In the genomic region with DNA sequence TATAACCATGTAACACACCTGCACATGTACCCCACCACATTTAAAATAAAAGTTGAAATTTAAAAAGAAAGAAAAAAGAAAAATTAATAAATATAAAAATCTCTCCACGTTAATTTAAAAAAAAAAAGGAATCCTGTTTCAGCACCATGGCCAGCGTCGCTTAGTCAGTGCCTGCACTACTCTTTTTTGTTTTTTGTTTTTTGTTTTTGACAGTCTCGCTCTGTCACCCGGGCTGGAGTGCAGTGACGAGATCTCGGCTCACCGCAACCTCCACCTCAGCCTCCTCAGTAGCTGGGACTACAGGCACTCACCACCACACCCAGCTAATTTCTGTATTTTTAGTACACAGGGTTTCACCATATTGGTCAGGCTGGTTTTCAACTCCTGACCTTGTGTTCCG, we compare ENCODE assay signal across 1 cellular context.
TF ChIP-seq lines count a peak whose summit lies in the region.

No MANE protein-coding gene starts in this region.

TF ChIP-seq in K562, 482 proteins besides CTCF, POLR2A, EP300 and RAD21 (continued from another document):
- TF ChIP-seq, protein P1, sequence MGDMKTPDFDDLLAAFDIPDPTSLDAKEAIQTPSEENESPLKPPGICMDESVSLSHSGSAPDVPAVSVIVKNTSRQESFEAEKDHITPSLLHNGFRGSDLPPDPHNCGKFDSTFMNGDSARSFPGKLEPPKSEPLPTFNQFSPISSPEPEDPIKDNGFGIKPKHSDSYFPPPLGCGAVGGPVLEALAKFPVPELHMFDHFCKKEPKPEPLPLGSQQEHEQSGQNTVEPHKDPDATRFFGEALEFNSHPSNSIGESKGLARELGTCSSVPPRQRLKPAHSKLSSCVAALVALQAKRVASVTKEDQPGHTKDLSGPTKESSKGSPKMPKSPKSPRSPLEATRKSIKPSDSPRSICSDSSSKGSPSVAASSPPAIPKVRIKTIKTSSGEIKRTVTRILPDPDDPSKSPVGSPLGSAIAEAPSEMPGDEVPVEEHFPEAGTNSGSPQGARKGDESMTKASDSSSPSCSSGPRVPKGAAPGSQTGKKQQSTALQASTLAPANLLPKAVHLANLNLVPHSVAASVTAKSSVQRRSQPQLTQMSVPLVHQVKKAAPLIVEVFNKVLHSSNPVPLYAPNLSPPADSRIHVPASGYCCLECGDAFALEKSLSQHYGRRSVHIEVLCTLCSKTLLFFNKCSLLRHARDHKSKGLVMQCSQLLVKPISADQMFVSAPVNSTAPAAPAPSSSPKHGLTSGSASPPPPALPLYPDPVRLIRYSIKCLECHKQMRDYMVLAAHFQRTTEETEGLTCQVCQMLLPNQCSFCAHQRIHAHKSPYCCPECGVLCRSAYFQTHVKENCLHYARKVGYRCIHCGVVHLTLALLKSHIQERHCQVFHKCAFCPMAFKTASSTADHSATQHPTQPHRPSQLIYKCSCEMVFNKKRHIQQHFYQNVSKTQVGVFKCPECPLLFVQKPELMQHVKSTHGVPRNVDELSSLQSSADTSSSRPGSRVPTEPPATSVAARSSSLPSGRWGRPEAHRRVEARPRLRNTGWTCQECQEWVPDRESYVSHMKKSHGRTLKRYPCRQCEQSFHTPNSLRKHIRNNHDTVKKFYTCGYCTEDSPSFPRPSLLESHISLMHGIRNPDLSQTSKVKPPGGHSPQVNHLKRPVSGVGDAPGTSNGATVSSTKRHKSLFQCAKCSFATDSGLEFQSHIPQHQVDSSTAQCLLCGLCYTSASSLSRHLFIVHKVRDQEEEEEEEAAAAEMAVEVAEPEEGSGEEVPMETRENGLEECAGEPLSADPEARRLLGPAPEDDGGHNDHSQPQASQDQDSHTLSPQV (IDR thresholded peaks at IDR 0.05), result no peak
- TF ChIP-seq, protein P2, sequence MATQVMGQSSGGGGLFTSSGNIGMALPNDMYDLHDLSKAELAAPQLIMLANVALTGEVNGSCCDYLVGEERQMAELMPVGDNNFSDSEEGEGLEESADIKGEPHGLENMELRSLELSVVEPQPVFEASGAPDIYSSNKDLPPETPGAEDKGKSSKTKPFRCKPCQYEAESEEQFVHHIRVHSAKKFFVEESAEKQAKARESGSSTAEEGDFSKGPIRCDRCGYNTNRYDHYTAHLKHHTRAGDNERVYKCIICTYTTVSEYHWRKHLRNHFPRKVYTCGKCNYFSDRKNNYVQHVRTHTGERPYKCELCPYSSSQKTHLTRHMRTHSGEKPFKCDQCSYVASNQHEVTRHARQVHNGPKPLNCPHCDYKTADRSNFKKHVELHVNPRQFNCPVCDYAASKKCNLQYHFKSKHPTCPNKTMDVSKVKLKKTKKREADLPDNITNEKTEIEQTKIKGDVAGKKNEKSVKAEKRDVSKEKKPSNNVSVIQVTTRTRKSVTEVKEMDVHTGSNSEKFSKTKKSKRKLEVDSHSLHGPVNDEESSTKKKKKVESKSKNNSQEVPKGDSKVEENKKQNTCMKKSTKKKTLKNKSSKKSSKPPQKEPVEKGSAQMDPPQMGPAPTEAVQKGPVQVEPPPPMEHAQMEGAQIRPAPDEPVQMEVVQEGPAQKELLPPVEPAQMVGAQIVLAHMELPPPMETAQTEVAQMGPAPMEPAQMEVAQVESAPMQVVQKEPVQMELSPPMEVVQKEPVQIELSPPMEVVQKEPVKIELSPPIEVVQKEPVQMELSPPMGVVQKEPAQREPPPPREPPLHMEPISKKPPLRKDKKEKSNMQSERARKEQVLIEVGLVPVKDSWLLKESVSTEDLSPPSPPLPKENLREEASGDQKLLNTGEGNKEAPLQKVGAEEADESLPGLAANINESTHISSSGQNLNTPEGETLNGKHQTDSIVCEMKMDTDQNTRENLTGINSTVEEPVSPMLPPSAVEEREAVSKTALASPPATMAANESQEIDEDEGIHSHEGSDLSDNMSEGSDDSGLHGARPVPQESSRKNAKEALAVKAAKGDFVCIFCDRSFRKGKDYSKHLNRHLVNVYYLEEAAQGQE (CRISPR knock-in tag; IDR thresholded peaks at IDR 0.05; ENCODE audit: low read depth), result peak; percentile 77; the same call in 1 of the 2 replicates
- TF ChIP-seq EHMT2 (IDR thresholded peaks at IDR 0.05) (peak; percentile 90), MAZ (CRISPR knock-in tag; conservative IDR thresholded peaks at IDR 0.05 in 1 of 2, IDR thresholded peaks at IDR 0.05 in 1 of 2) (no peak), L3MBTL2 (IDR thresholded peaks at IDR 0.05) (no peak), NONO (IDR thresholded peaks at IDR 0.05; ENCODE audit: low read depth in 2 of 2, low read length in 1 of 2) (no peak), BACH1 (tag; IDR thresholded peaks at IDR 0.05) (no peak), TOE1 (IDR thresholded peaks at IDR 0.05; ENCODE audit: borderline replicate concordance) (no peak), TOE1 (CRISPR knock-in tag; IDR thresholded peaks at IDR 0.05; ENCODE audit: borderline replicate concordance, low read depth) (no peak), AFF1 (IDR thresholded peaks at IDR 0.05; ENCODE audit: low read depth in 1 of 2, partially characterized antibody in 2 of 2) (peak in 1 of 2 experiments; percentile 43), ZNF184 (CRISPR knock-in tag; IDR thresholded peaks at IDR 0.05) (no peak), ZBTB11 (CRISPR knock-in tag; IDR thresholded peaks at IDR 0.05) (no peak)
- TF ChIP-seq, protein P3, sequence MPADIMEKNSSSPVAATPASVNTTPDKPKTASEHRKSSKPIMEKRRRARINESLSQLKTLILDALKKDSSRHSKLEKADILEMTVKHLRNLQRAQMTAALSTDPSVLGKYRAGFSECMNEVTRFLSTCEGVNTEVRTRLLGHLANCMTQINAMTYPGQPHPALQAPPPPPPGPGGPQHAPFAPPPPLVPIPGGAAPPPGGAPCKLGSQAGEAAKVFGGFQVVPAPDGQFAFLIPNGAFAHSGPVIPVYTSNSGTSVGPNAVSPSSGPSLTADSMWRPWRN (IDR thresholded peaks at IDR 0.05; ENCODE audit: low read depth), result no peak
